1 cellular context compared by ENCODE assay signal in the genomic region with DNA sequence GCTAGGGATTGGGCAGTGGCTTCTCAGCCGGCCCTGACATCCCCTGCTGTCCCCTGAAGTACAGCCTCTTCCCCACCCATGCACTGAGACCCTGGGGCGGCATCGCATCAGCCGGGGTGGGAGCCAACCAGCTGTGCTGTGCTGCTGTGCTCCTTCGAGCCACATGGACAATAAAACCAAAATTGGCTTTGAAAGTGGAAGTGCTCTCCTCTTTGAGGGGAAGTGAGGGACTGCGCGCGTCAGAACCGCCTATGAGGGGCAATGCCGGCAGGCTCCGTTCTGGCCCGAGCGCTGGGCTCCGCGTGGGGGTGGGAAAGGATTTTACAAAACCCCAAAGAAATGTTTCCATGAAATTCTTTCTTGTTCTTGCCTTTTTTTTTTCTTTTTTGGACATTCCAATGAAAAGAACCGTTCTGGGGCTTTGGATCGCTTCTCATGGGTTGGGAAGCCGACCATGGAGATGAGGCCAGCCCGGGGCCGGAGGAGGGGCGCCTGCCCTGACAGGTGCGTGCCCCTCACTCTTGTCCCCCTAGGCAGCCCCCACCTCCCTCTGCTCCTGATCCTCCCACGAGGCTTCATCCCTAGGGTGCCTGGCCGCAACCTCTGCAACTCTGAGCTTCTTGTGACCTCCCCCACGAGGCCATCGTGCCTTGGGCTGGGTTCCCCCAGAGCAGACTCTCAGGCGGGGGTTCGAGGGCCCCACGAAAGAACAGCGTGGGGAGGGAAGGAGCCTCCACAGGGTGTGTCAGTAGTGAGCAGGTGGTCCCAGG.
TF ChIP-seq lines count a peak whose summit lies in the region.

No MANE protein-coding gene starts in this region.

TF ChIP-seq in WTC11, 78 proteins besides CTCF, POLR2A, EP300 and RAD21 (continued from another document):
- TF ChIP-seq, protein P1, sequence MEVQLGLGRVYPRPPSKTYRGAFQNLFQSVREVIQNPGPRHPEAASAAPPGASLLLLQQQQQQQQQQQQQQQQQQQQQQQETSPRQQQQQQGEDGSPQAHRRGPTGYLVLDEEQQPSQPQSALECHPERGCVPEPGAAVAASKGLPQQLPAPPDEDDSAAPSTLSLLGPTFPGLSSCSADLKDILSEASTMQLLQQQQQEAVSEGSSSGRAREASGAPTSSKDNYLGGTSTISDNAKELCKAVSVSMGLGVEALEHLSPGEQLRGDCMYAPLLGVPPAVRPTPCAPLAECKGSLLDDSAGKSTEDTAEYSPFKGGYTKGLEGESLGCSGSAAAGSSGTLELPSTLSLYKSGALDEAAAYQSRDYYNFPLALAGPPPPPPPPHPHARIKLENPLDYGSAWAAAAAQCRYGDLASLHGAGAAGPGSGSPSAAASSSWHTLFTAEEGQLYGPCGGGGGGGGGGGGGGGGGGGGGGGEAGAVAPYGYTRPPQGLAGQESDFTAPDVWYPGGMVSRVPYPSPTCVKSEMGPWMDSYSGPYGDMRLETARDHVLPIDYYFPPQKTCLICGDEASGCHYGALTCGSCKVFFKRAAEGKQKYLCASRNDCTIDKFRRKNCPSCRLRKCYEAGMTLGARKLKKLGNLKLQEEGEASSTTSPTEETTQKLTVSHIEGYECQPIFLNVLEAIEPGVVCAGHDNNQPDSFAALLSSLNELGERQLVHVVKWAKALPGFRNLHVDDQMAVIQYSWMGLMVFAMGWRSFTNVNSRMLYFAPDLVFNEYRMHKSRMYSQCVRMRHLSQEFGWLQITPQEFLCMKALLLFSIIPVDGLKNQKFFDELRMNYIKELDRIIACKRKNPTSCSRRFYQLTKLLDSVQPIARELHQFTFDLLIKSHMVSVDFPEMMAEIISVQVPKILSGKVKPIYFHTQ (CRISPR knock-in tag; IDR thresholded peaks at IDR 0.05) = no peak
- no peak for TF ChIP-seq NR3C1 (CRISPR knock-in tag; conservative IDR thresholded peaks at IDR 0.05; ENCODE audit: low read depth)
- TF ChIP-seq JUN (CRISPR knock-in tag; IDR thresholded peaks at IDR 0.05) = no peak
- TF ChIP-seq, protein P2, sequence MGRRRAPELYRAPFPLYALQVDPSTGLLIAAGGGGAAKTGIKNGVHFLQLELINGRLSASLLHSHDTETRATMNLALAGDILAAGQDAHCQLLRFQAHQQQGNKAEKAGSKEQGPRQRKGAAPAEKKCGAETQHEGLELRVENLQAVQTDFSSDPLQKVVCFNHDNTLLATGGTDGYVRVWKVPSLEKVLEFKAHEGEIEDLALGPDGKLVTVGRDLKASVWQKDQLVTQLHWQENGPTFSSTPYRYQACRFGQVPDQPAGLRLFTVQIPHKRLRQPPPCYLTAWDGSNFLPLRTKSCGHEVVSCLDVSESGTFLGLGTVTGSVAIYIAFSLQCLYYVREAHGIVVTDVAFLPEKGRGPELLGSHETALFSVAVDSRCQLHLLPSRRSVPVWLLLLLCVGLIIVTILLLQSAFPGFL (CRISPR knock-in tag; IDR thresholded peaks at IDR 0.05; ENCODE audit: borderline replicate concordance) = no peak
- no peak for TF ChIP-seq ZNF423 (CRISPR knock-in tag; IDR thresholded peaks at IDR 0.05)
- TF ChIP-seq ARID4B (CRISPR knock-in tag; IDR thresholded peaks at IDR 0.05; ENCODE audit: borderline replicate concordance) = no peak
